ENCODE assay signal across 35 cellular contexts in the genomic region with DNA sequence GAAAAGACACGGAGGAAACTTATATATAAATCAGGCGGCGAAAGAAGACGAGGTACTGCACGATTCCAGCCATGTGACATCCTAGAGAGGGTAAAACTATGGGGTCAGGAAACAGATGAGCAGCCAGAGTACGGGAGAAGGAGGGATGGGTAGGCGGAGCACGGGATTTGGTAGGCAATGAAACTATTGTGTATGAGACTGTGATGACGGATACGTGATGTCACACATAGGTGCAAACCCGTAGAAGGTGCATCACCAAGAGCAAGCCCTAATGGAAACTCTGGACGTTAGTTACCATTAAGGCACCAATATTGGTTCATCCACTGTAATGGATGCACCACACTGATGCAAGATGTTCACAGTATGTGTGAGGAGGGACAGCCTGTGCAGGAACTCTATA.
"Had no signal": no experiment of that assay in that cellular context is flagged by ENCODE, and none has a peak within 500 bp of the region (broad histone marks: within the 10 kb centered on the region; RNA-seq: fewer than 3 reads in every experiment).

No MANE protein-coding gene starts in this region.

- H3K4me2 ChIP-seq: KMS-11 had no signal

- H3K9ac ChIP-seq: KMS-11 had no signal

- DNase-seq: Karpas-422, Kasumi-1, KG1, MG63, MM.1S, MV-4-11, NCI-H1048, NCI-H1092, NCI-H1092 treated with DMSO at 0.1 percent for 48 hours, NCI-H1105, NCI-H1105 treated with DMSO at 0.1 percent for 48 hours, NCI-H1417, NCI-H1417 treated with DMSO at 0.1 percent for 48 hours, NCI-H1436, NCI-H1436 treated with DMSO at 0.1 percent for 48 hours, NCI-H146, NCI-H1694, NCI-H1694 treated with DMSO at 0.1 percent for 48 hours, NCI-H187, NCI-H187 treated with DMSO at 0.1 percent for 48 hours, NCI-H1930, NCI-H2029, NCI-H2029 treated with DMSO at 0.1 percent for 48 hours, NCI-H2081, NCI-H2081 treated with DMSO at 0.1 percent for 48 hours, NCI-H2107, NCI-H2171, NCI-H2171 treated with DMSO at 0.1 percent for 48 hours, NCI-H2227 treated with DMSO at 0.1 percent for 48 hours, NCI-H226, NCI-H345, NCI-H446, NCI-H446 treated with DMSO at 0.1 percent for 48 hours, NCI-H510A had no signal

- H3K4me3 ChIP-seq: MG63 had no signal

- H3K27ac ChIP-seq: KMS-11 had no signal

- H3K36me3 ChIP-seq: MG63 had no signal

- H3K9me3 ChIP-seq: MG63 had no signal
